In the genomic region with DNA sequence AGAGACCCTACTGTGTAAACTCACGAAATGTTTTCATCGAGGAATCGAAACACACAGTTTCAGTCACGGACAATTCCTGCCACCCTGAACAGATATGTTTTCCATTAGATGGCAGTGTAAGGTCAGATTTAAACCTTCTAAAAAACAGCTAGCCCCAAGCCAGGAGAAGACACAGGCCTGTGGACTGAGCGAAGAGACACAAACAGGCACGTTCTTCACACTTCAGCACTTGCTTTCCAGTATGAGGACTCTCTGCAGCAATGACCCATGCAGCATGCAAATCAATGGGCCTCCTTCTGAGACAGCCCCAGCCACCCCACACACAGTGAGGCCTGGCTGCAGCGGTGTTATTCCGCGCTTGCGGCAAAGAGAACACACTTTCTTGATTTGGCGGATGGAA, we compare ENCODE assay signal across 11 cellular contexts. TPM values are rescaled to one million over a fixed set of nuclear protein-coding genes. Genes with fewer than 3 reads are reported as not detected.
DNase-seq lines count a peak whose midpoint lies in the region; ATAC-seq and TF ChIP-seq lines count a peak whose summit lies in the region.
"Had no signal": no experiment of that assay in that cellular context is flagged by ENCODE, and none has a peak within 500 bp of the region (broad histone marks: within the 10 kb centered on the region; RNA-seq: fewer than 3 reads in every experiment).

No MANE protein-coding gene starts in this region.

- H3K4me3 ChIP-seq in BE2C (ENCODE audit: low read depth, low read length): no peak overlapping the region
- H3K4me3 ChIP-seq in cardiac fibroblast (replicated peaks in 1 of 2; ENCODE audit: low read depth in 2 of 2, low read length in 2 of 2): no peak overlapping the region
- H3K4me3 ChIP-seq in lower lobe of right lung: no peak overlapping the region
- no peak overlapping the region for H3K4me3 ChIP-seq in CD4-positive, alpha-beta memory T cell (ENCODE audit: low read length in 2 of 2)
- H3K4me3 ChIP-seq in PC-9: no peak overlapping the region

- peak overlapping the region; percentile 76 for H3K4me3 Mint-ChIP-seq in HFFc6
- H3K4me3 Mint-ChIP-seq in CD4-positive, alpha-beta memory T cell: no peak overlapping the region

- TF ChIP-seq CTCF in BE2C (IDR thresholded peaks at IDR 0.05; ENCODE audit: low read depth, low read length) (peak; percentile 13; the same call in 1 of the 2 replicates), HFFc6 (IDR thresholded peaks at IDR 0.05) (peak; percentile 71; the same call in 1 of the 2 replicates), cardiac fibroblast (IDR thresholded peaks at IDR 0.05; ENCODE audit: low read depth, low read length) (no peak), lower lobe of right lung (IDR thresholded peaks at IDR 0.05) (peak; percentile 24), PC-9 (conservative IDR thresholded peaks at IDR 0.05) (no peak)

- peak in 1 of 2 donors; percentile 19 for ATAC-seq in lower lobe of right lung

- H3K27ac ChIP-seq in lower lobe of right lung: no peak overlapping the region
- H3K27ac ChIP-seq in CD4-positive, alpha-beta memory T cell (ENCODE audit: low read depth, low read length): no peak overlapping the region
- no peak overlapping the region for H3K27ac ChIP-seq in PC-9

- BruUV-seq in PC-9 (replicated peaks; lab: Mats Ljungman, UMichigan): no TSS peak

- POLR2A ChIA-PET in CD4-positive, alpha-beta memory T cell (lab: Charles Lee; ENCODE audit: partially characterized antibody): no interaction called here
- POLR2A ChIA-PET in PC-9 (lab: Charles Lee; ENCODE audit: unreplicated experiment): no interaction called here

- no peaks in the 10 kb centered on the region for H3K79me2 ChIP-seq in PC-9 (ENCODE audit: low read depth)

- peak overlapping the region; percentile 12; the same call in 1 of the 2 replicates for H3K27ac Mint-ChIP-seq in HFFc6
- H3K27ac Mint-ChIP-seq in CD4-positive, alpha-beta memory T cell: no peak overlapping the region

- H2AFZ ChIP-seq in PC-9: no peak overlapping the region

- no peaks in the 10 kb centered on the region for H3K9me3 Mint-ChIP-seq in HFFc6
- peaks cover 0 to 1% (median 0%) of the 10 kb centered on the region in 8 donors for H3K9me3 Mint-ChIP-seq in CD4-positive, alpha-beta memory T cell

- H3K9me3 ChIP-seq in BE2C (no peaks in the 10 kb centered on the region), lower lobe of right lung (no peaks in the 10 kb centered on the region), PC-9 (ENCODE audit: insufficient read depth, low read depth) (no peaks in the 10 kb centered on the region)
- no peaks in the 10 kb centered on the region for H3K9me3 ChIP-seq in CD4-positive, alpha-beta memory T cell (ENCODE audit: control insufficient read depth in 1 of 2, low read length in 2 of 2)

- H3K9me2 ChIP-seq in PC-9 (ENCODE audit: insufficient read depth): no peaks in the 10 kb centered on the region

- H3K4me1 ChIP-seq in BE2C (no peaks in the 10 kb centered on the region), lower lobe of right lung (peaks cover 5% of the 10 kb centered on the region), PC-9 (replicated peaks; ENCODE audit: insufficient read depth) (no peaks in the 10 kb centered on the region)
- peaks cover 8% of the 10 kb centered on the region for H3K4me1 ChIP-seq in CD4-positive, alpha-beta memory T cell (ENCODE audit: insufficient read depth, low read length)

- no peaks in the 10 kb centered on the region; the same call in 1 of the 2 replicates for H3K27me3 Mint-ChIP-seq in HFFc6 (ENCODE audit: insufficient read depth)
- H3K27me3 Mint-ChIP-seq in CD4-positive, alpha-beta memory T cell: no peaks in the 10 kb centered on the region

- H3K36me3 ChIP-seq in BE2C (no peaks in the 10 kb centered on the region), lower lobe of right lung (peaks cover 13% of the 10 kb centered on the region), PC-9 (ENCODE audit: low read depth) (no peaks in the 10 kb centered on the region)
- H3K36me3 ChIP-seq in CD4-positive, alpha-beta memory T cell (ENCODE audit: insufficient read depth, low read length): peaks cover 8% of the 10 kb centered on the region

- no peaks in the 10 kb centered on the region for H3F3A ChIP-seq in PC-9 (ENCODE audit: insufficient read depth, low read depth)

- H3K27me3 ChIP-seq in BE2C (no peaks in the 10 kb centered on the region), lower lobe of right lung (ENCODE audit: low read depth) (no peaks in the 10 kb centered on the region), PC-9 (ENCODE audit: insufficient read depth, low read depth) (no peaks in the 10 kb centered on the region)
- no peaks in the 10 kb centered on the region for H3K27me3 ChIP-seq in CD4-positive, alpha-beta memory T cell (ENCODE audit: insufficient read depth, low read length)

- peaks cover 33% of the 10 kb centered on the region for H3K4me1 Mint-ChIP-seq in HFFc6 (ENCODE audit: low read depth)
- peaks cover 7 to 20% (median 8%) of the 10 kb centered on the region in 4 donors for H3K4me1 Mint-ChIP-seq in CD4-positive, alpha-beta memory T cell

- H3K36me3 Mint-ChIP-seq in HFFc6 (ENCODE audit: low read depth): peaks cover 6% of the 10 kb centered on the region; the same call in 1 of the 2 replicates
- peaks cover 27 to 74% of the 10 kb centered on the region in 2 donors for H3K36me3 Mint-ChIP-seq in CD4-positive, alpha-beta memory T cell

- no peaks in the 10 kb centered on the region for H4K20me1 ChIP-seq in PC-9 (ENCODE audit: insufficient read depth)

- intact Hi-C loops in lower lobe of right lung (cut with DNase I) (no loop called here), PC-9 (cut with micrococcal nuclease; ENCODE audit: unreplicated experiment) (no loop called here)
- intact Hi-C loops in CD4-positive, alpha-beta memory T cell (cut with micrococcal nuclease): no loop called here

- no peak overlapping the region for H3K4me2 ChIP-seq in PC-9

- CTCF ChIA-PET in CD4-positive, alpha-beta memory T cell (lab: Charles Lee; ENCODE audit: partially characterized antibody): no interaction called here
- CTCF ChIA-PET in PC-9 (lab: Charles Lee): no interaction called here

- no peak for DNase-seq in BE2C
- DNase-seq in HFFc6: peak; percentile 66
- peak; percentile 22 to 51 for DNase-seq in cardiac fibroblast (ENCODE audit: low read depth in 2 of 2)
- DNase-seq in lower lobe of right lung: no peak
- no peak for DNase-seq in activated effector memory CD4-positive, alpha-beta T cell treated with anti-CD3 and anti-CD28 coated beads, Interleukin-2, amount 50 U/mL, for 16 hours
- DNase-seq in CD4-positive, alpha-beta memory T cell: no peak
- DNase-seq in DMS79 (lab: John Stamatoyannopoulos, UW): no peak
- DNase-seq in PC-9: no peak
- DNase-seq: islet precursor cell; MV-4-11; stimulated activated CD4-positive, alpha-beta T cell treated with anti-CD3 and anti-CD28 coated beads, Interleukin-4, amount 100 ng/mL, for 4 hours had no signal

RNA-seq across cellular contexts. Expression of gene HUS1B, which starts 31.9 kb away (rescaled TPM):
- 0.57 TPM for polyA plus RNA-seq in BE2C (2012; ENCODE audit: insufficient read depth, insufficient read length, low read depth)
- total RNA-seq in HFFc6 (2021; fragmentation: NEBNext Ultra II Directional; extraction: Animal tissue kit (Norgen Biotek cat#: 25700)): under 1 TPM in 4 of 6 experiments, not detected in 2; 0.21 to 0.34 (median 0.28) TPM
- total RNA-seq in lower lobe of right lung (1.1 TPM), PC-9 (2021) (0.94 and 1.2 TPM in 2 replicates)
- 1 to 10 TPM in 1 of 2 experiments, under 1 TPM in 1; 0.78 to 2.6 TPM for total RNA-seq in CD4-positive, alpha-beta memory T cell
- polyA plus RNA-seq in CD4-positive, alpha-beta memory T cell: 1 to 10 TPM; 1.7 to 2.3 TPM

Comparison
In these comparisons a context has a peak if more than half of its experiments do, and no peak if none do; other contexts are left out.
1. DNase-seq: peak in HFFc6 (single experiment) and cardiac fibroblast (2 of 2); none in BE2C (single experiment), lower lobe of right lung (single experiment), activated effector memory CD4-positive, alpha-beta T cell treated with anti-CD3 and anti-CD28 coated beads, Interleukin-2, amount 50 U/mL, for 16 hours (single experiment), CD4-positive, alpha-beta memory T cell (0 of 5), DMS79 (single experiment) and PC-9 (0 of 2).
2. CTCF ChIP-seq: peak in BE2C (single experiment), HFFc6 (single experiment) and lower lobe of right lung (single experiment); none in cardiac fibroblast (single experiment) and PC-9 (single experiment).